24 cellular contexts compared by ENCODE assay signal in the genomic region with DNA sequence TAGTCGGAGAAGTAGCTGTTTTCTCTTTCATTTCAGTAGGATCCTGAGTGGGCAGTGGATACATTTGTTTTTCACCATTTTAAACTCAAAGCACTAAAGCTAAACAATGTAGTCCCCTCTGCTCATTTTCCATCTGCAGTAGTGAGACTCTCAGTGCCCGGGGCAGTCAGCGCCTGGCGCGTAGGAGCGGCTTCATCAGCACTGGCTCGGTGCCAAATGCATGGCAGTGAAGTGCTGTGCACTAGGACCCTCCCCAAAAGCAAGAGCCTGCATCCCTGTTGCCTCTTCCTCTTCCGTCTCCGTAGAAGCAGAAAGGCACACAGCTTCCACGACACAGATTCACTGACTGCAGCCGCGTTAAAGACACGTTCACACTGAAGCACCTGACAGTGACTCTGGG. TPM values are rescaled to one million over a fixed set of nuclear protein-coding genes. Genes with fewer than 3 reads are reported as not detected.
A peak's percentile ranks its signal among the peaks of the same experiment; 100 is the strongest.
DNase-seq lines count a peak whose midpoint lies in the region; ATAC-seq, FAIRE-seq and TF ChIP-seq lines count a peak whose summit lies in the region.
"Had no signal": no experiment of that assay in that cellular context is flagged by ENCODE, and none has a peak within 500 bp of the region (broad histone marks: within the 10 kb centered on the region; RNA-seq: fewer than 3 reads in every experiment).

No MANE protein-coding gene starts in this region.

- H3K4ac ChIP-seq in H1 (replicated peaks; ENCODE audit: insufficient read length, low read depth, low read length) = no peak overlapping the region

- no peak overlapping the region for H2BK15ac ChIP-seq in H1 (ENCODE audit: low read length)

- H3K27me3 ChIP-seq in SK-N-SH (ENCODE audit: insufficient read depth) (no peaks in the 10 kb centered on the region), H1 (replicated peaks in 1 of 4; ENCODE audit: control insufficient read depth in 3 of 4, extremely low read depth in 1 of 4, insufficient read depth in 3 of 4, low read length in 3 of 4) (no peaks in the 10 kb centered on the region)
- H3K27me3 ChIP-seq: BLaER1, left lung, tibial artery had no signal

- CTCF ChIA-PET in SK-N-SH (lab: Yijun Ruan, JAX) (interaction anchor here (0.7 to 1.0 kb wide), 2 partner anchors 158 to 262 kb away, joined by 3 read pairs; no protein-coding TSS in a partner anchor), H1 (lab: Charles Lee; ENCODE audit: partially characterized antibody) (interaction anchor here (0.9 to 1.6 kb wide), 4 partner anchors 17 to 178 kb away, joined by 3 to 6 read pairs (median 4); no protein-coding TSS in a partner anchor)

- no peak overlapping the region; the same call in 1 of the 2 replicates for H2BK5ac ChIP-seq in H1 (ENCODE audit: low read depth, low read length)

- no peaks in the 10 kb centered on the region for H3K23me2 ChIP-seq in H1 (ENCODE audit: low read depth, low read length)

- H2BK12ac ChIP-seq in H1 (ENCODE audit: low read depth, low read length) = no peak overlapping the region

- H2BK120ac ChIP-seq in H1 (replicated peaks; ENCODE audit: low read depth, low read length) = no peak overlapping the region

- H2AK5ac ChIP-seq in H1 (ENCODE audit: low read depth, low read length) = no peak overlapping the region

- H3K9ac ChIP-seq in SK-N-SH (no peak overlapping the region), H1 (replicated peaks in 1 of 4; ENCODE audit: extremely low read depth in 1 of 4, low read depth in 3 of 4, low read length in 3 of 4) (0 out of 7 replicates have a peak overlapping the region, but pooled peaks of 1 of the 4 experiments have one; percentile 3)
- H3K9ac ChIP-seq: BLaER1, KMS-11 had no signal

- H3K4me2 ChIP-seq in SK-N-SH (no peak overlapping the region), H1 (ENCODE audit: insufficient read depth in 1 of 2, low read depth in 2 of 2, low read length in 2 of 2) (no peak overlapping the region)
- H3K4me2 ChIP-seq: A549, BLaER1, KMS-11 had no signal

- TF ChIP-seq EP300 in SK-N-SH (IDR thresholded peaks at IDR 0.05; ENCODE audit: borderline replicate concordance in 1 of 2, low read depth in 1 of 2, low read length in 1 of 2) (no peak), H1 (IDR thresholded peaks at IDR 0.05; ENCODE audit: borderline replicate concordance in 1 of 2, low read depth in 2 of 2, low read length in 2 of 2) (no peak)

- H3K18ac ChIP-seq in H1 (ENCODE audit: extremely low read depth, low read length) = no peak overlapping the region

- H3K36me3 ChIP-seq in SK-N-SH (replicated peaks in 1 of 2; ENCODE audit: control insufficient read depth in 1 of 2, insufficient read depth in 2 of 2, low read length in 1 of 2) = peaks cover 37 to 52% of the 10 kb centered on the region in 2 experiments
- peaks cover 21 to 56% (median 39%) of the 10 kb centered on the region in 4 experiments for H3K36me3 ChIP-seq in H1 (ENCODE audit: control insufficient read depth in 2 of 4, insufficient read depth in 4 of 4, low read length in 3 of 4)

- no peak overlapping the region for H2AFZ ChIP-seq in SK-N-SH (ENCODE audit: low read depth)
- no peak overlapping the region for H2AFZ ChIP-seq in H1 (ENCODE audit: low read length)

- no peaks in the 10 kb centered on the region for H3K79me1 ChIP-seq in H1 (ENCODE audit: low read depth, low read length)

- TF ChIP-seq CTCF in SK-N-SH (IDR thresholded peaks at IDR 0.05) (no peak), H1 (IDR thresholded peaks at IDR 0.05; ENCODE audit: control extremely low read depth in 1 of 3, insufficient read depth in 1 of 3, low read depth in 1 of 3, low read length in 3 of 3) (no peak)

- H4K8ac ChIP-seq in H1 (ENCODE audit: extremely low read depth, insufficient read depth, low read length) = no peak overlapping the region

- H3K4me3 ChIP-seq in SK-N-SH (ENCODE audit: low read depth in 2 of 2, low read length in 1 of 2) (no peak overlapping the region), H1 (ENCODE audit: extremely low read depth in 1 of 4, insufficient read depth in 2 of 4, low read depth in 3 of 4, low read length in 4 of 4) (no peak overlapping the region)
- H3K4me3 ChIP-seq: A549, BLaER1, left lung, tibial artery had no signal

- no peak overlapping the region for H4K5ac ChIP-seq in H1 (ENCODE audit: insufficient read length, low read depth, low read length)

- peaks cover 0 to 10% of the 10 kb centered on the region in 2 experiments; a peak in 1 of 4 replicates for H3K4me1 ChIP-seq in SK-N-SH (ENCODE audit: control insufficient read depth in 1 of 2, insufficient read depth in 2 of 2, low read depth in 1 of 2, low read length in 1 of 2)
- H3K4me1 ChIP-seq in H1 (replicated peaks in 1 of 4; ENCODE audit: control insufficient read depth in 3 of 4, insufficient read depth in 4 of 4, low read length in 3 of 4) = no peaks in the 10 kb centered on the region; a peak in 1 of 7 replicates
- H3K4me1 ChIP-seq: A549, BLaER1, left lung, tibial artery had no signal

- peak overlapping the region in 1 of 2 experiments; percentile 67; a peak in 2 of 4 replicates for H3K27ac ChIP-seq in SK-N-SH (ENCODE audit: low read depth in 2 of 2, low read length in 1 of 2)
- 0 out of 2 replicates have a peak overlapping the region, but pooled peaks have one; percentile 20 for H3K27ac ChIP-seq in H1 (ENCODE audit: low read depth, low read length)
- H3K27ac ChIP-seq: A549, BLaER1, KMS-11, left lung, tibial artery had no signal

- no peak overlapping the region for H2BK20ac ChIP-seq in H1 (ENCODE audit: low read length)

- no peak overlapping the region for H3K56ac ChIP-seq in H1 (replicated peaks; ENCODE audit: insufficient read length, low read depth, low read length)

- H3K9me3 ChIP-seq in SK-N-SH (no peaks in the 10 kb centered on the region), H1 (ENCODE audit: insufficient read depth in 2 of 2, low read depth in 1 of 2, low read length in 1 of 2) (no peaks in the 10 kb centered on the region)
- H3K9me3 ChIP-seq: left lung, tibial artery had no signal

- no peak overlapping the region for H3K14ac ChIP-seq in H1 (ENCODE audit: insufficient read length)

- H4K20me1 ChIP-seq in SK-N-SH (ENCODE audit: insufficient read depth) (no peaks in the 10 kb centered on the region), H1 (replicated peaks in 1 of 2; ENCODE audit: control insufficient read depth in 1 of 2, insufficient read depth in 2 of 2, low read length in 2 of 2) (peaks cover 4 to 8% of the 10 kb centered on the region in 2 experiments)
- H4K20me1 ChIP-seq: BLaER1 had no signal

- no peak for ATAC-seq in SK-N-SH treated with all-trans-retinoic acid at 6 μM for 48 hours
- ATAC-seq in GM21381 (IDR thresholded peaks at IDR 0.05; ENCODE audit: unreplicated experiment) = no peak
- ATAC-seq: A549; activated CD8-positive, alpha-beta T cell treated with anti-CD3 and anti-CD28 coated beads, Interleukin-2, amount 10 ng/mL, durations not matched to agents 7 days and 5 days; left lung had no signal

- H3K79me2 ChIP-seq in SK-N-SH (ENCODE audit: insufficient read depth) (no peaks in the 10 kb centered on the region), H1 (ENCODE audit: control insufficient read depth in 1 of 2, insufficient read depth in 2 of 2, low read length in 2 of 2) (peaks cover 0 to 24% of the 10 kb centered on the region in 2 experiments; a peak in 2 of 4 replicates)

- no peak for TF ChIP-seq RAD21 in SK-N-SH (IDR thresholded peaks at IDR 0.05; ENCODE audit: low read length)
- no peak for TF ChIP-seq RAD21 in H1 (IDR thresholded peaks at IDR 0.05 in 1 of 2, conservative IDR thresholded peaks at IDR 0.05 in 1 of 2; ENCODE audit: low read depth in 2 of 2, low read length in 2 of 2)

- no peak overlapping the region for H3K23ac ChIP-seq in H1 (ENCODE audit: insufficient read length)

- DNase-seq in SK-N-SH (peak; percentile 84), NCI-H345 (lab: John Stamatoyannopoulos, UW) (peak; percentile 65), H1 (ENCODE audit: low read depth in 1 of 2, low spot score in 2 of 2) (no peak), putamen (ENCODE audit: low spot score) (peak; percentile 25), dedifferentiated amniotic fluid mesenchymal stem cell (ENCODE audit: extremely low spot score) (no peak), GM12892 (ENCODE audit: insufficient read length) (no peak)
- DNase-seq: activated CD4-positive, CD25-positive, alpha-beta regulatory T cell; activated CD8-positive, alpha-beta T cell treated with anti-CD3 and anti-CD28 coated beads, Interleukin-2, amount 10 ng/mL, durations not matched to agents 7 days and 5 days; activated T-cell treated with anti-CD3 and anti-CD28 coated beads, Interleukin-2, amount 50 U/mL, for 24 hours; HFFc6; immature natural killer cell; left lung; MM.1S; NCI-H2081 treated with DMSO at 0.1 percent for 48 hours; NCI-H524; SHP77; tibial artery had no signal

- H3K9me2 ChIP-seq in SK-N-SH = no peaks in the 10 kb centered on the region

- TF ChIP-seq POLR2A in H1 (IDR thresholded peaks at IDR 0.05; ENCODE audit: control extremely low read depth in 1 of 2, low read depth in 2 of 2, low read length in 2 of 2) = no peak
- no peak for TF ChIP-seq POLR2A in GM12892 (IDR thresholded peaks at IDR 0.05; ENCODE audit: low read depth, low read length)

- WGBS in SK-N-SH (ENCODE audit: low lambda C conversion rate) = 70% methylated on average over 11 of the region's 13 CpGs
- 95% methylated on average over 13 of the region's 13 CpGs; no CpG with 5 or more reads in 1 of the 2 experiments for WGBS in H1 (ENCODE audit: extremely low coverage in 1 of 2, insufficient coverage in 1 of 2, insufficient read length in 1 of 2, insufficient replicate concordance in 2 of 2, low coverage in 1 of 2, low lambda C conversion rate in 2 of 2, missing lambda C conversion rate in 1 of 2), 2 experiments

- no peak overlapping the region for H4K91ac ChIP-seq in H1 (replicated peaks; ENCODE audit: insufficient read length, low read length)

- no peak for FAIRE-seq in H1 (lab: Jason Lieb, UNC)
- no peak for FAIRE-seq in GM12892 (lab: Jason Lieb, UNC)
- FAIRE-seq: A549, endothelial cell of umbilical vein, HTR-8/SVneo had no signal

- POLR2A ChIA-PET in SK-N-SH (lab: Yijun Ruan, JAX) (interaction anchor here (1.4 kb wide), 1 partner anchor 20 kb away, joined by 3 read pairs; the partner anchor contains the start of gene SCLY), H1 (lab: Charles Lee; ENCODE audit: partially characterized antibody) (interaction anchor here (0.8 to 2.8 kb wide), 8 partner anchors 9 to 116 kb away, joined by 3 to 17 read pairs (median 4); partner anchors contain the start of gene SCLY)

- H3F3A ChIP-seq in SK-N-SH (replicated peaks; ENCODE audit: insufficient read depth) = no peaks in the 10 kb centered on the region

RNA-seq across cellular contexts. Expression of gene ESPNL, which starts 19.0 kb away (rescaled TPM):
- polyA plus RNA-seq in SK-N-SH (2012; rRNA removed) = 0.03 and 0.05 TPM in 2 replicates
- not detected in 2 replicates for polyA plus RNA-seq in SK-N-SH (2012; cell fraction: cytosol; rRNA removed)
- 0.07 and 0.08 TPM in 2 replicates for polyA plus RNA-seq in SK-N-SH (2012; cell fraction: nucleus; rRNA removed)
- total RNA-seq in H1 (2021; fragmentation: NEBNext Ultra II Directional; extraction: Animal tissue kit (Norgen Biotek cat#: 25700)) = 1.3 and 1.8 TPM in 2 replicates
- polyA plus RNA-seq in H1 (2011; rRNA removed) = 0.68 and 1.6 TPM in 2 replicates
- polyA plus RNA-seq in H1 (2011; cell fraction: cytosol; rRNA removed) = 1.3 TPM
- polyA plus RNA-seq in H1 (2011; cell fraction: nucleus; rRNA removed) = 2.8 TPM
- 0.54 to 1.2 TPM (median 0.82 TPM) in 4 replicates for polyA plus RNA-seq in H1 (2012, experiment 1 of 2)
- polyA plus RNA-seq in H1 (2012, experiment 2 of 2) = 0.66 TPM
- 0.75 TPM for polyA plus RNA-seq in H1 (2013, experiment 1 of 2)
- 0.64 TPM for polyA plus RNA-seq in H1 (2013, experiment 2 of 2)
- 0.15 and 0.60 TPM in 2 replicates for polyA minus RNA-seq in H1 (2011; rRNA and poly(A)+ RNA removed)
- polyA minus RNA-seq in H1 (2011; cell fraction: cytosol; rRNA and poly(A)+ RNA removed) = 0.73 TPM
- polyA minus RNA-seq in H1 (2011; cell fraction: nucleus; rRNA and poly(A)+ RNA removed) = 1.2 TPM
- 0.61 TPM for polyA plus RNA-seq in GM12892 (2012; ENCODE audit: missing spikeins)
- total RNA-seq: endothelial cell of umbilical vein had no signal
- polyA plus RNA-seq: endothelial cell of umbilical vein, immature natural killer cell had no signal

RNA-seq across cellular contexts. Expression of gene SCLY, which starts 20.3 kb away (rescaled TPM):
- polyA plus RNA-seq in SK-N-SH (2012; rRNA removed) (19.1 and 20.9 TPM in 2 replicates), H1 (2011; rRNA removed) (79.5 and 111 TPM in 2 replicates)
- polyA plus RNA-seq in SK-N-SH (2012; cell fraction: cytosol; rRNA removed) = 13.0 and 17.2 TPM in 2 replicates
- polyA plus RNA-seq in SK-N-SH (2012; cell fraction: nucleus; rRNA removed) = 25.5 and 29.9 TPM in 2 replicates
- total RNA-seq in H1 (2021; fragmentation: NEBNext Ultra II Directional; extraction: Animal tissue kit (Norgen Biotek cat#: 25700)) = 79.0 and 83.7 TPM in 2 replicates
- 68.5 TPM for polyA plus RNA-seq in H1 (2011; cell fraction: cytosol; rRNA removed)
- 100.0 TPM for polyA plus RNA-seq in H1 (2011; cell fraction: nucleus; rRNA removed)
- 65.1 to 71.0 TPM (median 67.4 TPM) in 4 replicates for polyA plus RNA-seq in H1 (2012, experiment 1 of 2)
- 70.8 TPM for polyA plus RNA-seq in H1 (2012, experiment 2 of 2)
- 43.4 TPM for polyA plus RNA-seq in H1 (2013, experiment 1 of 2)
- 44.4 TPM for polyA plus RNA-seq in H1 (2013, experiment 2 of 2)
- 63.7 and 76.3 TPM in 2 replicates for polyA minus RNA-seq in H1 (2011; rRNA and poly(A)+ RNA removed)
- polyA minus RNA-seq in H1 (2011; cell fraction: cytosol; rRNA and poly(A)+ RNA removed) = 40.9 TPM
- 77.6 TPM for polyA minus RNA-seq in H1 (2011; cell fraction: nucleus; rRNA and poly(A)+ RNA removed)
- polyA plus RNA-seq in GM12892 (2012; ENCODE audit: missing spikeins) = 19.4 TPM

RNA-seq across cellular contexts. Expression of gene KLHL30, which starts 57.3 kb away (rescaled TPM):
- polyA plus RNA-seq in SK-N-SH (2012; rRNA removed) = not detected in 2 replicates
- polyA plus RNA-seq in SK-N-SH (2012; cell fraction: cytosol; rRNA removed) = not detected in 2 replicates
- polyA plus RNA-seq in SK-N-SH (2012; cell fraction: nucleus; rRNA removed) = not detected in 2 replicates
- total RNA-seq in H1 (2021; fragmentation: NEBNext Ultra II Directional; extraction: Animal tissue kit (Norgen Biotek cat#: 25700)) = 0.08 TPM in 1 of 2 replicates, not detected in the other
- polyA plus RNA-seq in H1 (2011; rRNA removed) = 0.03 TPM in 1 of 2 replicates, not detected in the other
- 0.01 TPM for polyA plus RNA-seq in H1 (2011; cell fraction: cytosol; rRNA removed)
- polyA plus RNA-seq in H1 (2011; cell fraction: nucleus; rRNA removed) = 0.07 TPM
- not detected in 4 replicates for polyA plus RNA-seq in H1 (2012, experiment 1 of 2)
- not detected for polyA plus RNA-seq in H1 (2012, experiment 2 of 2)
- not detected for polyA plus RNA-seq in H1 (2013, experiment 1 of 2)
- not detected for polyA plus RNA-seq in H1 (2013, experiment 2 of 2)
- polyA minus RNA-seq in H1 (2011; rRNA and poly(A)+ RNA removed) = not detected in 2 replicates
- polyA minus RNA-seq in H1 (2011; cell fraction: cytosol; rRNA and poly(A)+ RNA removed) = not detected
- polyA minus RNA-seq in H1 (2011; cell fraction: nucleus; rRNA and poly(A)+ RNA removed) = not detected
- not detected for polyA plus RNA-seq in GM12892 (2012; ENCODE audit: missing spikeins)
- total RNA-seq: activated CD8-positive, alpha-beta T cell treated with anti-CD3 and anti-CD28 coated beads, Interleukin-2, amount 10 ng/mL, durations not matched to agents 7 days and 5 days; endothelial cell of umbilical vein had no signal
- polyA plus RNA-seq: endothelial cell of umbilical vein, immature natural killer cell had no signal

Comparison
In these comparisons a context has a peak if more than half of its experiments do, and no peak if none do; other contexts are left out.
1. DNase-seq: peak in SK-N-SH (single experiment), NCI-H345 (single experiment) and putamen (single experiment); none in H1 (0 of 2), dedifferentiated amniotic fluid mesenchymal stem cell (single experiment) and GM12892 (single experiment).